Comparison of ENCODE assay signal across 8 cellular contexts in genomic region chr3:158109804-158110657, GRCh38. TPM values are rescaled to one million over a fixed set of nuclear protein-coding genes. Genes with fewer than 3 reads are reported as not detected.
DNase-seq lines count a peak whose midpoint lies in the region; ATAC-seq and TF ChIP-seq lines count a peak whose summit lies in the region.

Gene RSRC1 (plus strand): TSS chr3:158110089. CDS start chr3:158122105, 12,016 bp downstream.

- ATAC-seq in GM18861 (IDR thresholded peaks at IDR 0.05; ENCODE audit: unreplicated experiment) (peak; percentile 76), HG03103 (IDR thresholded peaks at IDR 0.05; ENCODE audit: low read depth, unreplicated experiment) (peak; percentile 76)

- H3F3A ChIP-seq in smooth muscle cell (ENCODE audit: low read depth): no peaks in the 10 kb centered on the region

- H2AFZ ChIP-seq in smooth muscle cell (ENCODE audit: low read depth): peak within 1 kb of the TSS; percentile 96

- peak within 1 kb of the TSS; percentile 92 for H3K4me2 ChIP-seq in smooth muscle cell

- H3K27ac ChIP-seq in VCaP (peak within 1 kb of the TSS; percentile 84), breast epithelium (peak within 1 kb of the TSS; percentile 75 to 81), smooth muscle cell (ENCODE audit: low read depth) (peak within 1 kb of the TSS; percentile 78)

- H3K79me2 ChIP-seq in smooth muscle cell (ENCODE audit: low read depth): peaks cover 37% of the 10 kb centered on the region

- intact Hi-C loops in breast epithelium (cut with DNase I; ENCODE audit: low total_unique reads): no loop called here

- H4K20me1 ChIP-seq in smooth muscle cell (ENCODE audit: low read depth): no peaks in the 10 kb centered on the region

- H3K9me3 ChIP-seq in breast epithelium (no peaks in the 10 kb centered on the region), smooth muscle cell (replicated peaks; ENCODE audit: low read depth) (no peaks in the 10 kb centered on the region)

- peaks cover 0 to 4% of the 10 kb centered on the region in 2 donors for H3K4me1 ChIP-seq in breast epithelium
- H3K4me1 ChIP-seq in smooth muscle cell (ENCODE audit: low read depth): peaks cover 12% of the 10 kb centered on the region

- H3K27me3 ChIP-seq in breast epithelium (peaks cover 0 to 38% of the 10 kb centered on the region in 2 donors), smooth muscle cell (ENCODE audit: low read depth) (peaks cover 42% of the 10 kb centered on the region)

- no peak for TF ChIP-seq CTCF in VCaP (conservative IDR thresholded peaks at IDR 0.05)
- no peak for TF ChIP-seq CTCF in breast epithelium (IDR thresholded peaks at IDR 0.05)
- TF ChIP-seq CTCF in smooth muscle cell (IDR thresholded peaks at IDR 0.05; ENCODE audit: borderline replicate concordance, insufficient read depth, poor library complexity, severe bottlenecking): no peak

- DNase-seq in A172 (ENCODE audit: low spot score): peak; percentile 81
- peak; percentile 97 for DNase-seq in NCI-H2171 treated with DMSO at 0.1 percent for 48 hours (lab: John Stamatoyannopoulos, UW)
- DNase-seq in breast epithelium (ENCODE audit: low spot score in 2 of 2): peak; percentile 74 to 85
- DNase-seq in iPS-NIHi7 (ENCODE audit: extremely low spot score): peak; percentile 85
- no peak for DNase-seq in smooth muscle cell (lab: John Stamatoyannopoulos, UW; ENCODE audit: unreplicated experiment)

- H3K9ac ChIP-seq in smooth muscle cell (ENCODE audit: low read depth): peak within 1 kb of the TSS; percentile 88

- H3K4me3 ChIP-seq in breast epithelium (peak within 1 kb of the TSS; percentile 82 to 97 (median 92)), smooth muscle cell (peak within 1 kb of the TSS; percentile 84)

- H3K36me3 ChIP-seq in breast epithelium (no peaks in the 10 kb centered on the region), smooth muscle cell (ENCODE audit: low read depth) (no peaks in the 10 kb centered on the region)

- TF ChIP-seq POLR2A in breast epithelium (IDR thresholded peaks at IDR 0.05): no peak

- under 1% methylated on average over 56 of the region's 57 CpGs for WGBS in smooth muscle cell (ENCODE audit: low lambda C conversion rate)

RNA-seq across cellular contexts. Expression of gene RSRC1, which starts in this region (rescaled TPM):
- total RNA-seq in A172 (2014; rRNA removed; shearing (Covaris generic)): 93.0 and 108 TPM in 2 replicates
- total RNA-seq in breast epithelium: 100 to 1,000 TPM in 1 of 3 donors, 10 to 100 TPM in 2; 53.1 to 101 (median 59.3) TPM
- 43.9 and 45.1 TPM in 2 replicates for total RNA-seq in smooth muscle cell
- 18.5 and 23.8 TPM in 2 replicates for polyA plus RNA-seq in smooth muscle cell
